In the genomic region with DNA sequence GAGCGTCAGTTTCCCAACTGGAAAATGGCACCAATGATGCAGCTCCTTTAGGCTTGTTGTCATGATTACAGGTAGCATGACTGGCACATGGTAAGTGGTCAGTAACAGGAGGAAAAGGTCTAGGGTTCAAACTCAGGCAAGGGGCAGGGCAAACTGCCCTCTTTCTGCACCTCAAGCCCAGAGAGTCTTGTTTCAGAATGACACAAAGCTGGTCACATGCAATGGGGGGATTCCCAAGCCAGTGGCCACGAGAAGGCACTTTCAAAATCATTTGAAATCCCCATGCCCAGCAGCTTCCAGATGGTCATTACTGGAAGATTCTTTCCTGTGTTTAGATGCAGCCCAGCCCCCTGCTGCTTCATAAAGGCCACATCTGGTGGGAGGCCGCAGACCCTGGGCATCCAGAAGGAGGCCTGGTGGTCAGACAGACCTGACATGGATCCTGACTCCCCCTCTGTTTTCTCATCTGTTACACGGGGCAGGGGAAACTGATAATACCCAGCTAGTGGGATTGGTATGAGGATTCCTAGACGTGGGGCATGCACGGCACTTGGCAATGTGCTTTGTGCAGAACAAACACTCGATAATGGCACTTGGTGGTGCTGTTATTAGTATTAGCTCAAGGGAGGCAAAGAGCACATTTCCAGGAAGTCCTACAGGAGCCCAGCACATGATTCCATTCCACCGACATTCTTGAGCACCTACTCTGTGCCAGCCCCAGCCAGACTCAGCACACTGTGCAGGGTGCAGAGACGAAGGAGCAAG, we compare ENCODE assay signal across 1 cellular context.
TF ChIP-seq lines count a peak whose summit lies in the region.

No MANE protein-coding gene starts in this region.

TF ChIP-seq in WTC11, 78 proteins besides CTCF, POLR2A, EP300 and RAD21 (continued from another document):
- TF ChIP-seq, protein P1, sequence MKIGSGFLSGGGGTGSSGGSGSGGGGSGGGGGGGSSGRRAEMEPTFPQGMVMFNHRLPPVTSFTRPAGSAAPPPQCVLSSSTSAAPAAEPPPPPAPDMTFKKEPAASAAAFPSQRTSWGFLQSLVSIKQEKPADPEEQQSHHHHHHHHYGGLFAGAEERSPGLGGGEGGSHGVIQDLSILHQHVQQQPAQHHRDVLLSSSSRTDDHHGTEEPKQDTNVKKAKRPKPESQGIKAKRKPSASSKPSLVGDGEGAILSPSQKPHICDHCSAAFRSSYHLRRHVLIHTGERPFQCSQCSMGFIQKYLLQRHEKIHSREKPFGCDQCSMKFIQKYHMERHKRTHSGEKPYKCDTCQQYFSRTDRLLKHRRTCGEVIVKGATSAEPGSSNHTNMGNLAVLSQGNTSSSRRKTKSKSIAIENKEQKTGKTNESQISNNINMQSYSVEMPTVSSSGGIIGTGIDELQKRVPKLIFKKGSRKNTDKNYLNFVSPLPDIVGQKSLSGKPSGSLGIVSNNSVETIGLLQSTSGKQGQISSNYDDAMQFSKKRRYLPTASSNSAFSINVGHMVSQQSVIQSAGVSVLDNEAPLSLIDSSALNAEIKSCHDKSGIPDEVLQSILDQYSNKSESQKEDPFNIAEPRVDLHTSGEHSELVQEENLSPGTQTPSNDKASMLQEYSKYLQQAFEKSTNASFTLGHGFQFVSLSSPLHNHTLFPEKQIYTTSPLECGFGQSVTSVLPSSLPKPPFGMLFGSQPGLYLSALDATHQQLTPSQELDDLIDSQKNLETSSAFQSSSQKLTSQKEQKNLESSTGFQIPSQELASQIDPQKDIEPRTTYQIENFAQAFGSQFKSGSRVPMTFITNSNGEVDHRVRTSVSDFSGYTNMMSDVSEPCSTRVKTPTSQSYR (CRISPR knock-in tag; IDR thresholded peaks at IDR 0.05), result no peak
- no peak for TF ChIP-seq EMX1 (CRISPR knock-in tag; IDR thresholded peaks at IDR 0.05)
